17 cellular contexts compared by ENCODE assay signal in genomic region chr7:47330026-47330425, GRCh38.
DNase-seq lines count a peak whose midpoint lies in the region; ATAC-seq, FAIRE-seq and TF ChIP-seq lines count a peak whose summit lies in the region.
"Had no signal": no experiment of that assay in that cellular context is flagged by ENCODE, and none has a peak within 500 bp of the region (broad histone marks: within the 10 kb centered on the region; RNA-seq: fewer than 3 reads in every experiment).

No MANE protein-coding gene starts in this region.

- FAIRE-seq in kidney (lab: Jason Lieb, UNC), result no peak
- FAIRE-seq: GM19239, islet of Langerhans had no signal

- ATAC-seq in left cardiac atrium (no peak), psoas muscle (no peak), GM21619 (IDR thresholded peaks at IDR 0.05; ENCODE audit: unreplicated experiment) (no peak)

- H3K36me3 ChIP-seq in left ventricle myocardium inferior (no peaks in the 10 kb centered on the region), kidney (ENCODE audit: control insufficient read depth in 1 of 2, insufficient read depth in 2 of 2, low read length in 2 of 2) (peaks cover 0 to 10% of the 10 kb centered on the region in 2 donors), psoas muscle (ENCODE audit: insufficient read depth in 1 of 2, low read depth in 1 of 2) (peaks cover 0 to 8% of the 10 kb centered on the region in 2 donors), osteoblast (ENCODE audit: insufficient read depth, low read length) (peaks cover 16% of the 10 kb centered on the region)
- no peaks in the 10 kb centered on the region for H3K36me3 ChIP-seq in effector memory CD4-positive, alpha-beta T cell (ENCODE audit: control insufficient read depth, insufficient read depth, low read length)

- WGBS in psoas muscle, 3 donors, result 81 to 86% (median 82%) methylated on average over 6 of the region's 6 CpGs

- no peak overlapping the region for H3K4me2 ChIP-seq in osteoblast (ENCODE audit: insufficient read depth, low read length)
- H3K4me2 ChIP-seq: PC-9 had no signal

- peaks cover 100% of the 10 kb centered on the region for H3K4me1 ChIP-seq in left ventricle myocardium inferior
- H3K4me1 ChIP-seq in kidney (ENCODE audit: control insufficient read depth in 1 of 2, insufficient read depth in 1 of 2, low read depth in 1 of 2, low read length in 2 of 2), result peaks cover 35 to 44% of the 10 kb centered on the region in 2 donors
- peaks cover 44% of the 10 kb centered on the region for H3K4me1 ChIP-seq in psoas muscle
- peaks cover 38% of the 10 kb centered on the region for H3K4me1 ChIP-seq in osteoblast (ENCODE audit: insufficient read depth, low read length)
- H3K4me1 ChIP-seq in effector memory CD4-positive, alpha-beta T cell (ENCODE audit: control insufficient read depth, insufficient read depth, low read length, poor library complexity, severe bottlenecking), result no peaks in the 10 kb centered on the region

- H4K20me1 ChIP-seq in osteoblast (ENCODE audit: insufficient read depth, low read length), result peaks cover 43% of the 10 kb centered on the region

- no peak overlapping the region for H2AFZ ChIP-seq in osteoblast (ENCODE audit: low read length)
- H2AFZ ChIP-seq: PC-9 had no signal

- peaks cover 7% of the 10 kb centered on the region for H3K79me2 ChIP-seq in osteoblast (ENCODE audit: insufficient read depth, low read length)

- no peaks in the 10 kb centered on the region for H3K9me3 ChIP-seq in left ventricle myocardium inferior (replicated peaks)
- no peaks in the 10 kb centered on the region for H3K9me3 ChIP-seq in kidney (ENCODE audit: control insufficient read depth in 1 of 2, low read length in 2 of 2)
- H3K9me3 ChIP-seq in psoas muscle, result no peaks in the 10 kb centered on the region
- H3K9me3 ChIP-seq in osteoblast (ENCODE audit: low read depth, low read length), result no peaks in the 10 kb centered on the region
- no peaks in the 10 kb centered on the region for H3K9me3 ChIP-seq in effector memory CD4-positive, alpha-beta T cell (ENCODE audit: control insufficient read depth, low read length)
- H3K9me3 ChIP-seq: ascending aorta had no signal

- H3K27me3 ChIP-seq in left ventricle myocardium inferior (ENCODE audit: low read depth) (no peaks in the 10 kb centered on the region), psoas muscle (ENCODE audit: insufficient read depth in 3 of 3, low read length in 2 of 3) (no peaks in the 10 kb centered on the region), osteoblast (ENCODE audit: insufficient read depth, low read length) (no peaks in the 10 kb centered on the region)
- H3K27me3 ChIP-seq in effector memory CD4-positive, alpha-beta T cell (replicated peaks; ENCODE audit: control insufficient read depth, insufficient read depth, low read length, poor library complexity, severe bottlenecking), result no peaks in the 10 kb centered on the region
- H3K27me3 ChIP-seq: ascending aorta had no signal

- TF ChIP-seq CTCF in left ventricle myocardium inferior (IDR thresholded peaks at IDR 0.05; ENCODE audit: borderline replicate concordance) (no peak), kidney (IDR thresholded peaks at IDR 0.05; ENCODE audit: borderline replicate concordance, extremely low read depth, insufficient read depth) (no peak), psoas muscle (IDR thresholded peaks at IDR 0.05) (no peak), osteoblast (IDR thresholded peaks at IDR 0.05; ENCODE audit: extremely low read depth, low read depth, low read length) (no peak)

- DNase-seq in left ventricle myocardium inferior (no peak), left cardiac atrium (no peak), kidney (peak; percentile 49), psoas muscle (no peak), NCI-H510A (lab: John Stamatoyannopoulos, UW) (no peak), osteoblast (ENCODE audit: insufficient read length, low spot score, missing footprints) (no peak)
- no peak for DNase-seq in effector memory CD4-positive, alpha-beta T cell
- DNase-seq: activated CD4-positive, CD25-positive, alpha-beta regulatory T cell; activated naive CD4-positive, alpha-beta T cell treated with anti-CD3 and anti-CD28 coated beads, Interleukin-2, amount 50 U/mL, for 16 hours; activated T-cell treated with anti-CD3 and anti-CD28 coated beads, Interleukin-2, amount 50 U/mL, for 48 hours; NCI-H146; PC-9 had no signal

- peak overlapping the region; percentile 98 for H3K27ac ChIP-seq in left ventricle myocardium inferior (replicated peaks)
- peak overlapping the region in 1 of 2 donors; percentile 51 for H3K27ac ChIP-seq in kidney (ENCODE audit: low read depth in 2 of 2, low read length in 2 of 2)
- peak overlapping the region; percentile 2 for H3K27ac ChIP-seq in psoas muscle
- no peak overlapping the region for H3K27ac ChIP-seq in osteoblast (ENCODE audit: low read depth, low read length)
- no peak overlapping the region for H3K27ac ChIP-seq in effector memory CD4-positive, alpha-beta T cell (ENCODE audit: insufficient read depth, low read length, poor library complexity, severe bottlenecking)
- H3K27ac ChIP-seq: C4-2B, PC-9 had no signal

- intact Hi-C loops in left ventricle myocardium inferior (cut with micrococcal nuclease) (no loop called here), left cardiac atrium (cut with DNase I) (no loop called here), kidney (cut with DNase I) (no loop called here), psoas muscle (cut with DNase I) (no loop called here)

- H3K4me3 ChIP-seq in left ventricle myocardium inferior, result no peak overlapping the region
- no peak overlapping the region for H3K4me3 ChIP-seq in kidney (ENCODE audit: low read length in 2 of 2)
- H3K4me3 ChIP-seq in psoas muscle, result no peak overlapping the region
- no peak overlapping the region for H3K4me3 ChIP-seq in osteoblast (ENCODE audit: insufficient read depth, low read length)
- H3K4me3 ChIP-seq in effector memory CD4-positive, alpha-beta T cell (ENCODE audit: insufficient read depth, low read depth, low read length, poor library complexity, severe bottlenecking), result no peak overlapping the region
- H3K4me3 ChIP-seq: ascending aorta, PC-9 had no signal

- H3K9ac ChIP-seq in kidney (ENCODE audit: low read length in 2 of 2), result no peak overlapping the region

Comparison
In these comparisons a context has a peak if more than half of its experiments do, and no peak if none do; other contexts are left out.
1. H3K27ac ChIP-seq: peak in left ventricle myocardium inferior (single experiment) and psoas muscle (single experiment); none in osteoblast (single experiment) and effector memory CD4-positive, alpha-beta T cell (single experiment).